Comparison of ENCODE assay signal across 13 cellular contexts in genomic region chr17:80006339-80006720, GRCh38. TPM values are rescaled to one million over a fixed set of nuclear protein-coding genes. Genes with fewer than 3 reads are reported as not detected.
DNase-seq lines count a peak whose midpoint lies in the region; ATAC-seq, FAIRE-seq and TF ChIP-seq lines count a peak whose summit lies in the region.
"Had no signal": no experiment of that assay in that cellular context is flagged by ENCODE, and none has a peak within 500 bp of the region (broad histone marks: within the 10 kb centered on the region; RNA-seq: fewer than 3 reads in every experiment).

No MANE protein-coding gene starts in this region.

- H3K27me3 Mint-ChIP-seq in H9 (ENCODE audit: low read depth), result no peaks in the 10 kb centered on the region
- no peaks in the 10 kb centered on the region for H3K27me3 Mint-ChIP-seq in activated naive CD8-positive, alpha-beta T cell treated with anti-CD3 and anti-CD28 coated beads for 36 hours

- no peaks in the 10 kb centered on the region for H3K79me1 ChIP-seq in H9 (ENCODE audit: insufficient read depth, low read depth, low read length, poor library complexity, severe bottlenecking)

- H4K8ac ChIP-seq in H9 (replicated peaks; ENCODE audit: insufficient read length, low read depth, low read length), result no peak overlapping the region

- no peak overlapping the region for H2BK15ac ChIP-seq in H9 (ENCODE audit: low read depth, low read length)

- H3K4me1 ChIP-seq in H9 (ENCODE audit: insufficient read depth, low read length) (no peaks in the 10 kb centered on the region), iPS-20b (ENCODE audit: insufficient read depth, low read length) (no peaks in the 10 kb centered on the region)
- H3K4me1 ChIP-seq: psoas muscle had no signal

- peak overlapping the region; percentile 52 to 75; a peak in 4 of 5 replicates for H3K4me3 Mint-ChIP-seq in H9
- peak overlapping the region; percentile 16 for H3K4me3 Mint-ChIP-seq in activated naive CD8-positive, alpha-beta T cell treated with anti-CD3 and anti-CD28 coated beads for 36 hours
- H3K4me3 Mint-ChIP-seq: activated T-cell treated with anti-CD3 and anti-CD28 coated beads, Interleukin-2, amount 50 U/mL, for 4 hours; T-helper 1 cell treated with Interleukin-12 subunit alpha and Interleukin-12 subunit beta and Interleukin-4 antibody, amounts not matched to agents 30 μg/mL and 1 μg/mL, for 36 hours had no signal

- H3K9me3 Mint-ChIP-seq in H9, result no peaks in the 10 kb centered on the region
- no peaks in the 10 kb centered on the region for H3K9me3 Mint-ChIP-seq in activated naive CD8-positive, alpha-beta T cell treated with anti-CD3 and anti-CD28 coated beads for 36 hours
- H3K9me3 Mint-ChIP-seq: activated T-cell treated with anti-CD3 and anti-CD28 coated beads, Interleukin-2, amount 50 U/mL, for 4 hours; T-helper 1 cell treated with Interleukin-12 subunit alpha and Interleukin-12 subunit beta and Interleukin-4 antibody, amounts not matched to agents 30 μg/mL and 1 μg/mL, for 36 hours had no signal

- H3K23me2 ChIP-seq in H9 (ENCODE audit: insufficient read length, low read depth, low read length, poor library complexity, severe bottlenecking), result peaks cover 5% of the 10 kb centered on the region

- no CpG with 5 or more reads among the region's 8 CpGs for WGBS in H9 (ENCODE audit: extremely low coverage, insufficient read length, low lambda C conversion rate)

- peaks cover 28% of the 10 kb centered on the region; the same call in 1 of the 2 replicates for H3K36me3 ChIP-seq in iPS-20b (ENCODE audit: insufficient read depth, low read depth, low read length)

- no peak for ATAC-seq in GM19395 (IDR thresholded peaks at IDR 0.05; ENCODE audit: unreplicated experiment)

- no peaks in the 10 kb centered on the region for H3K9me3 ChIP-seq in H9 (ENCODE audit: control insufficient read depth, low read depth, low read length)
- H3K9me3 ChIP-seq in iPS-20b (ENCODE audit: insufficient read depth, low read depth, low read length), result no peaks in the 10 kb centered on the region
- H3K9me3 ChIP-seq: psoas muscle had no signal

- peaks cover 12 to 23% (median 13%) of the 10 kb centered on the region in 3 experiments; a peak in 6 of 7 replicates for H3K36me3 Mint-ChIP-seq in H9 (ENCODE audit: insufficient read depth in 1 of 3, low read depth in 3 of 3)
- no peaks in the 10 kb centered on the region for H3K36me3 Mint-ChIP-seq in activated naive CD8-positive, alpha-beta T cell treated with anti-CD3 and anti-CD28 coated beads for 36 hours

- TF ChIP-seq CTCF in 22Rv1 (IDR thresholded peaks at IDR 0.05) (no peak), H9 (conservative IDR thresholded peaks at IDR 0.05) (no peak)

- peaks cover 13 to 21% of the 10 kb centered on the region in 2 experiments; a peak in 3 of 4 replicates for H3K4me1 Mint-ChIP-seq in H9
- H3K4me1 Mint-ChIP-seq in activated naive CD8-positive, alpha-beta T cell treated with anti-CD3 and anti-CD28 coated beads for 36 hours, result peaks cover 7% of the 10 kb centered on the region

- peak overlapping the region in 1 of 3 experiments; percentile 80; a peak in 2 of 7 replicates for H3K27ac Mint-ChIP-seq in H9
- H3K27ac Mint-ChIP-seq in activated naive CD8-positive, alpha-beta T cell treated with anti-CD3 and anti-CD28 coated beads for 36 hours, result no peak overlapping the region
- H3K27ac Mint-ChIP-seq: T-helper 1 cell treated with Interleukin-12 subunit alpha and Interleukin-12 subunit beta and Interleukin-4 antibody, amounts not matched to agents 30 μg/mL and 1 μg/mL, for 36 hours had no signal

- no peak overlapping the region for H2AK5ac ChIP-seq in H9 (ENCODE audit: insufficient read length, low read length)

- H3K18ac ChIP-seq in H9 (ENCODE audit: insufficient read length, low read depth, low read length), result no peak overlapping the region

- no peak overlapping the region for H3K4ac ChIP-seq in H9 (ENCODE audit: low read depth, low read length)

- no peak overlapping the region for H2AFZ ChIP-seq in H9 (ENCODE audit: low read length)

- H3K27me3 ChIP-seq in H9 (ENCODE audit: insufficient read depth, low read length) (no peaks in the 10 kb centered on the region), iPS-20b (ENCODE audit: insufficient read depth, low read length) (no peaks in the 10 kb centered on the region)

- H3K27ac ChIP-seq in 22Rv1 (peak overlapping the region; percentile 58), H9 (ENCODE audit: insufficient read length, low read depth, low read length) (no peak overlapping the region), iPS-20b (ENCODE audit: low read length) (no peak overlapping the region)
- H3K27ac ChIP-seq: psoas muscle had no signal

- no peak overlapping the region for H2BK20ac ChIP-seq in H9 (ENCODE audit: low read depth, low read length, poor library complexity, severe bottlenecking)

- no peaks in the 10 kb centered on the region for H4K20me1 ChIP-seq in H9 (ENCODE audit: control insufficient read depth, insufficient read depth, insufficient read length)

- H2BK12ac ChIP-seq in H9 (ENCODE audit: insufficient read length, low read depth, low read length), result no peak overlapping the region

- no peak overlapping the region for H3K56ac ChIP-seq in H9 (ENCODE audit: insufficient read length, low read depth, low read length)

- H4K91ac ChIP-seq in H9 (ENCODE audit: insufficient read length, low read depth, low read length), result no peak overlapping the region

- peaks cover 1% of the 10 kb centered on the region; the same call in 1 of the 2 replicates for H3K79me2 ChIP-seq in H9 (ENCODE audit: insufficient read depth, low read length)

- H3K9ac ChIP-seq in H9 (ENCODE audit: extremely low read depth, insufficient read length, low read length), result no peak overlapping the region
- H3K9ac ChIP-seq in iPS-20b (ENCODE audit: low read depth, low read length), result no peak overlapping the region

- no peak overlapping the region for H4K5ac ChIP-seq in H9 (ENCODE audit: insufficient read length, low read depth, low read length)

- H3K23ac ChIP-seq in H9 (ENCODE audit: insufficient read length, low read depth, low read length), result no peak overlapping the region

- H3K14ac ChIP-seq in H9 (ENCODE audit: insufficient read depth, low read length), result 0 out of 2 replicates have a peak overlapping the region, but pooled peaks have one; percentile 51

- no peak for FAIRE-seq in GM19239 (lab: Jason Lieb, UNC)
- FAIRE-seq: RCC 7860 had no signal

- peak overlapping the region; percentile 62 for H3K4me2 ChIP-seq in H9 (ENCODE audit: insufficient read depth, insufficient read length, low read length)

- no peak overlapping the region for H2BK120ac ChIP-seq in H9 (ENCODE audit: low read depth, low read length, poor library complexity, severe bottlenecking)

- peak overlapping the region; percentile 66; the same call in 1 of the 2 replicates for H3K4me3 ChIP-seq in iPS-20b (ENCODE audit: low read length)
- H3K4me3 ChIP-seq: GM12878, psoas muscle had no signal

- DNase-seq in H9, result no peak
- DNase-seq in activated naive CD8-positive, alpha-beta T cell treated with anti-CD3 and anti-CD28 coated beads for 36 hours, result no peak
- DNase-seq in NCI-H2081 (lab: John Stamatoyannopoulos, UW), result no peak
- DNase-seq in GM19239 (ENCODE audit: insufficient read length, low spot score), result no peak
- no peak for DNase-seq in SW 1271 (lab: John Stamatoyannopoulos, UW)

- H2BK5ac ChIP-seq in H9 (ENCODE audit: insufficient read length, low read length), result no peak overlapping the region

- H3T11ph ChIP-seq in H9 (ENCODE audit: low read length), result no peak overlapping the region

RNA-seq across cellular contexts. Expression of gene TBC1D16, which starts 29.3 kb away (rescaled TPM):
- 82.7 and 85.8 TPM in 2 replicates for total RNA-seq in H9 (2021)
- 1 to 10 TPM; 8.8 to 9.0 TPM for total RNA-seq in activated naive CD8-positive, alpha-beta T cell treated with anti-CD3 and anti-CD28 coated beads for 36 hours

RNA-seq across cellular contexts. Expression of gene CCDC40, which starts 30.1 kb away (rescaled TPM):
- total RNA-seq in H9 (2021), result 7.8 and 8.9 TPM in 2 replicates
- 1 to 10 TPM; 1.2 to 1.3 TPM for total RNA-seq in activated naive CD8-positive, alpha-beta T cell treated with anti-CD3 and anti-CD28 coated beads for 36 hours
